Comparison of ENCODE assay signal across 1 cellular context in genomic region chr19:53140351-53140750, GRCh38.
TF ChIP-seq lines count a peak whose summit lies in the region.

No MANE protein-coding gene starts in this region.

TF ChIP-seq in H1, 55 proteins besides CTCF, POLR2A, EP300 and RAD21:
- peak; percentile 30; the same call in 1 of the 2 replicates for TF ChIP-seq ZNF274 (IDR thresholded peaks at IDR 0.05; ENCODE audit: borderline replicate concordance, extremely low read depth, low read length)
- no peak for TF ChIP-seq CEBPB (IDR thresholded peaks at IDR 0.05; ENCODE audit: low read depth, low read length)
